In the genomic region with DNA sequence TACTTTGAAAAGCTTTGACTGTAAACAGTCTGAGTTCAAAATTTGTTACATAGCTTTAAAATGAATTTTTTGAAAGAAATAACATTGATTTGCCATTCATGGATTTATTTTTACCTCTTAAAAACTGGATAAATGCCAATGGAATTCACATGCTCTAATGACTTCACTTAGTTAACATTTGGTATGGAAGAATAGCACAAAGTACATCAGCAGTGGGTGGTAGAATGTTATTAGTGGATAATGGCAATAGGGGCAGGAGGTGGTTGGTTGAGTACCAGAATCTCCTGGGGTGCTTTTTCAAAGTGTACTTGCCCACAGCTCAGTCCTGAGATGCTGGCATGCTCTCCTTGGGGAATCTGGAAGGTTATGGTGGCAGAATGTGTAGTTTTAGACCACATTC, we compare ENCODE assay signal across 27 cellular contexts. TPM values are rescaled to one million over a fixed set of nuclear protein-coding genes. Genes with fewer than 3 reads are reported as not detected.
A peak's percentile ranks its signal among the peaks of the same experiment; 100 is the strongest.
DNase-seq lines count a peak whose midpoint lies in the region; ATAC-seq, FAIRE-seq and TF ChIP-seq lines count a peak whose summit lies in the region.
"Had no signal": no experiment of that assay in that cellular context is flagged by ENCODE, and none has a peak within 500 bp of the region (broad histone marks: within the 10 kb centered on the region; RNA-seq: fewer than 3 reads in every experiment).

No MANE protein-coding gene starts in this region.

- H3K36me3 Mint-ChIP-seq in activated T-cell treated with anti-CD3 and anti-CD28 coated beads, Interleukin-2, amount 50 U/mL, for 72 hours (ENCODE audit: insufficient read depth in 2 of 2): no peaks in the 10 kb centered on the region
- H3K36me3 Mint-ChIP-seq: stimulated activated naive B cell treated with anti-CD40 and anti-IgM and Interleukin-4, amounts not matched to agents 10 μg/mL and 1 μg/mL and 100 μg/mL, for 72 hours had no signal

- TF ChIP-seq EP300 in sigmoid colon (IDR thresholded peaks at IDR 0.05): no peak

- H3K36me3 ChIP-seq in H7 (replicated peaks; ENCODE audit: control insufficient read depth, insufficient read depth, low read length) (no peaks in the 10 kb centered on the region), pancreas (no peaks in the 10 kb centered on the region), sigmoid colon (no peaks in the 10 kb centered on the region)
- H3K36me3 ChIP-seq: ascending aorta, esophagus muscularis mucosa, gastroesophageal sphincter, left lung, thoracic aorta had no signal

- H3K4me3 Mint-ChIP-seq in activated T-cell treated with anti-CD3 and anti-CD28 coated beads, Interleukin-2, amount 50 U/mL, for 72 hours: no peak overlapping the region
- H3K4me3 Mint-ChIP-seq: activated CD8-positive, alpha-beta T cell treated with anti-CD3 and anti-CD28 coated beads, Interleukin-2, amount 10 ng/mL, durations not matched to agents 7 days and 5 days; activated T-cell treated with anti-CD3 and anti-CD28 coated beads, Interleukin-2, amount 50 U/mL, for 24 hours; CD4-positive, alpha-beta T cell; stimulated activated naive B cell treated with anti-CD40 and anti-IgM and Interleukin-4, amounts not matched to agents 10 μg/mL and 1 μg/mL and 100 μg/mL, for 72 hours had no signal

- H3K4me3 ChIP-seq in H7 (ENCODE audit: insufficient read depth, low read depth, low read length): no peak overlapping the region
- H3K4me3 ChIP-seq in pancreas: no peak overlapping the region
- H3K4me3 ChIP-seq in sigmoid colon: no peak overlapping the region
- H3K4me3 ChIP-seq: esophagus muscularis mucosa, gastroesophageal sphincter, left lung, thoracic aorta had no signal

- H3K27me3 ChIP-seq in H7 (ENCODE audit: control insufficient read depth, insufficient read depth, low read length) (no peaks in the 10 kb centered on the region), pancreas (no peaks in the 10 kb centered on the region), sigmoid colon (no peaks in the 10 kb centered on the region)
- H3K27me3 ChIP-seq: ascending aorta, esophagus muscularis mucosa, gastroesophageal sphincter had no signal

- H3K27ac Mint-ChIP-seq in activated T-cell treated with anti-CD3 and anti-CD28 coated beads, Interleukin-2, amount 50 U/mL, for 72 hours: no peak overlapping the region
- H3K27ac Mint-ChIP-seq: activated CD8-positive, alpha-beta T cell treated with anti-CD3 and anti-CD28 coated beads, Interleukin-2, amount 10 ng/mL, durations not matched to agents 7 days and 5 days; activated T-cell treated with anti-CD3 and anti-CD28 coated beads, Interleukin-2, amount 50 U/mL, for 24 hours; CD4-positive, alpha-beta T cell; stimulated activated naive B cell treated with anti-CD40 and anti-IgM and Interleukin-4, amounts not matched to agents 10 μg/mL and 1 μg/mL and 100 μg/mL, for 72 hours had no signal

- H3K9me3 Mint-ChIP-seq in activated T-cell treated with anti-CD3 and anti-CD28 coated beads, Interleukin-2, amount 50 U/mL, for 72 hours: no peaks in the 10 kb centered on the region
- H3K9me3 Mint-ChIP-seq: activated T-cell treated with anti-CD3 and anti-CD28 coated beads, Interleukin-2, amount 50 U/mL, for 24 hours; CD4-positive, alpha-beta T cell; stimulated activated naive B cell treated with anti-CD40 and anti-IgM and Interleukin-4, amounts not matched to agents 10 μg/mL and 1 μg/mL and 100 μg/mL, for 72 hours had no signal

- TF ChIP-seq POLR2A in sigmoid colon (IDR thresholded peaks at IDR 0.05): no peak

- H3K4me1 ChIP-seq in pancreas (peaks cover 5 to 16% (median 12%) of the 10 kb centered on the region in 3 donors), sigmoid colon (peaks cover 0 to 49% (median 16%) of the 10 kb centered on the region in 4 donors)
- H3K4me1 ChIP-seq: ascending aorta had no signal

- TF ChIP-seq CTCF in pancreas (IDR thresholded peaks at IDR 0.05) (no peak), sigmoid colon (IDR thresholded peaks at IDR 0.05) (no peak)

- DNase-seq in H7: peak; percentile 13
- peak; percentile 17 for DNase-seq in NCI-H748 treated with DMSO at 0.1 percent for 48 hours (lab: John Stamatoyannopoulos, UW)
- DNase-seq in glomerular visceral epithelial cell (ENCODE audit: extremely low spot score): peak; percentile 1
- no peak for DNase-seq in pancreas
- no peak for DNase-seq in HT-29 (ENCODE audit: low spot score)
- DNase-seq in activated T-cell treated with anti-CD3 and anti-CD28 coated beads, Interleukin-2, amount 50 U/mL, for 72 hours: no peak
- DNase-seq in sigmoid colon: no peak
- DNase-seq: activated CD8-positive, alpha-beta T cell treated with anti-CD3 and anti-CD28 coated beads, Interleukin-2, amount 10 ng/mL, durations not matched to agents 7 days and 5 days; activated naive CD4-positive, alpha-beta T cell treated with anti-CD3 and anti-CD28 coated beads, Interleukin-2, amount 50 U/mL, for 16 hours; activated T-cell treated with anti-CD3 and anti-CD28 coated beads, Interleukin-2, amount 50 U/mL, for 24 hours; CD4-positive, alpha-beta T cell; cerebellar nuclear complex; DMS153; effector CD8-positive, alpha-beta T cell; GF-D8; KG1; left lung; NCI-H187; NCI-H345; nucleus accumbens; stimulated activated naive B cell treated with anti-CD40 and anti-IgM and Interleukin-4, amounts not matched to agents 10 μg/mL and 1 μg/mL and 100 μg/mL, for 72 hours had no signal

- no peak overlapping the region for H3K27ac ChIP-seq in pancreas
- no peak overlapping the region for H3K27ac ChIP-seq in sigmoid colon
- H3K27ac ChIP-seq: ascending aorta, esophagus muscularis mucosa, gastroesophageal sphincter, left lung, thoracic aorta had no signal

- ATAC-seq in pancreas: no peak
- no peak for ATAC-seq in activated T-cell treated with anti-CD3 and anti-CD28 coated beads, Interleukin-2, amount 50 U/mL, for 72 hours (replicated peaks in 1 of 2)
- ATAC-seq: activated CD4-positive, CD25-positive, alpha-beta regulatory T cell treated with anti-CD3 and anti-CD28 coated beads, Interleukin-2, amount 50 U/mL, for 24 hours; activated CD8-positive, alpha-beta T cell treated with anti-CD3 and anti-CD28 coated beads, Interleukin-2, amount 10 ng/mL, durations not matched to agents 7 days and 5 days; gastroesophageal sphincter; left lung; sciatic nerve; stimulated activated naive B cell treated with anti-CD40 and anti-IgM and Interleukin-4, amounts not matched to agents 10 μg/mL and 1 μg/mL and 100 μg/mL, for 72 hours had no signal

- peaks cover 7% of the 10 kb centered on the region for H3K4me1 Mint-ChIP-seq in activated T-cell treated with anti-CD3 and anti-CD28 coated beads, Interleukin-2, amount 50 U/mL, for 72 hours (ENCODE audit: low read depth)

- no peaks in the 10 kb centered on the region for H3K9me3 ChIP-seq in pancreas
- no peaks in the 10 kb centered on the region for H3K9me3 ChIP-seq in sigmoid colon
- H3K9me3 ChIP-seq: ascending aorta, esophagus muscularis mucosa, gastroesophageal sphincter, left lung, thoracic aorta had no signal

- peaks cover 37% of the 10 kb centered on the region for H3K27me3 Mint-ChIP-seq in activated T-cell treated with anti-CD3 and anti-CD28 coated beads, Interleukin-2, amount 50 U/mL, for 72 hours (ENCODE audit: low read depth)

- FAIRE-seq in pancreas (lab: Jason Lieb, UNC): peak; percentile 9

- intact Hi-C loops in pancreas (cut with DNase I): no loop called here
- intact Hi-C loops in sigmoid colon (cut with DNase I): no loop called here

RNA-seq across cellular contexts. Expression of a gene that starts 4.7 kb away (rescaled TPM):
- 8.0 and 10.9 TPM in 2 replicates for total RNA-seq in H7 (2014; rRNA removed; shearing (Covaris generic))
- total RNA-seq in pancreas: 10 to 100 TPM; 15.5 to 32.4 (median 18.5) TPM
- 1 to 10 TPM; 4.7 to 6.6 TPM for polyA plus RNA-seq in pancreas
- 5.4 and 5.5 TPM in 2 replicates for total RNA-seq in HT-29 (2014; rRNA removed; shearing (Covaris generic))
- total RNA-seq in activated T-cell treated with anti-CD3 and anti-CD28 coated beads, Interleukin-2, amount 50 U/mL, for 72 hours: under 1 TPM; 0.02 to 0.19 TPM
- total RNA-seq in sigmoid colon: 10 to 100 TPM; 43.5 to 51.3 (median 46.1) TPM
- 1 to 10 TPM; 1.8 to 2.7 (median 2.1) TPM for polyA plus RNA-seq in sigmoid colon
- total RNA-seq: activated CD8-positive, alpha-beta T cell treated with anti-CD3 and anti-CD28 coated beads, Interleukin-2, amount 10 ng/mL, durations not matched to agents 7 days and 5 days; CD4-positive, alpha-beta T cell had no signal

Comparison
In these comparisons a context has a peak if more than half of its experiments do, and no peak if none do; other contexts are left out.
1. DNase-seq: peak in H7 (single experiment), NCI-H748 treated with DMSO at 0.1 percent for 48 hours (single experiment) and glomerular visceral epithelial cell (single experiment); none in pancreas (0 of 6), HT-29 (single experiment), activated T-cell treated with anti-CD3 and anti-CD28 coated beads, Interleukin-2, amount 50 U/mL, for 72 hours (0 of 2) and sigmoid colon (single experiment).